ENCODE assay signal across 9 cellular contexts in genomic region chr10:89426230-89426868, GRCh38. TPM values are rescaled to one million over a fixed set of nuclear protein-coding genes. Genes with fewer than 3 reads are reported as not detected.
DNase-seq lines count a peak whose midpoint lies in the region; ATAC-seq, FAIRE-seq and TF ChIP-seq lines count a peak whose summit lies in the region.
"Had no signal": no experiment of that assay in that cellular context is flagged by ENCODE, and none has a peak within 500 bp of the region (broad histone marks: within the 10 kb centered on the region; RNA-seq: fewer than 3 reads in every experiment).

No MANE protein-coding gene starts in this region.

- no peak overlapping the region for H3K4me2 ChIP-seq in GM12878 (ENCODE audit: control insufficient read depth, insufficient read depth)

- TF ChIP-seq EP300 in GM12878 (IDR thresholded peaks at IDR 0.05; ENCODE audit: borderline replicate concordance in 1 of 2, control insufficient read depth in 1 of 2, low read depth in 2 of 2, low read length in 2 of 2), result no peak

- SMC1A ChIA-PET in GM12878 (lab: Charles Lee; ENCODE audit: uncharacterized antibody, unreplicated experiment), result interaction anchor here (0.6 to 2.0 kb wide), 3 partner anchors 38 to 182 kb away, joined by 3 to 6 read pairs (median 3); no protein-coding TSS in a partner anchor

- DNase-seq in AG10803 (ENCODE audit: low read depth) (peak; percentile 68), GM12891 (ENCODE audit: insufficient read length, low spot score) (no peak), NCI-H146 treated with DMSO at 0.1 percent for 48 hours (lab: John Stamatoyannopoulos, UW; ENCODE audit: unreplicated experiment) (peak; percentile 7), GM12878 (ENCODE audit: low read depth, low spot score) (no peak), iPS-NIHi11 (ENCODE audit: low spot score) (peak; percentile 68), posterior cingulate gyrus (no peak)
- no peak for DNase-seq in stimulated activated naive B cell treated with anti-CD40 and anti-IgM and Interleukin-4, amounts not matched to agents 10 μg/mL and 1 μg/mL and 100 μg/mL, for 72 hours

- no peaks in the 10 kb centered on the region for H3K4me1 ChIP-seq in GM12878 (ENCODE audit: control insufficient read depth, insufficient read depth, low read length)

- TF ChIP-seq POLR2A in GM12891 (IDR thresholded peaks at IDR 0.05; ENCODE audit: low read depth, low read length), result no peak
- no peak for TF ChIP-seq POLR2A in GM12878 (IDR thresholded peaks at IDR 0.05; ENCODE audit: low read depth, low read length)

- H3K4me3 Mint-ChIP-seq in stimulated activated naive B cell treated with anti-CD40 and anti-IgM and Interleukin-4, amounts not matched to agents 10 μg/mL and 1 μg/mL and 100 μg/mL, for 72 hours, result no peak overlapping the region
- H3K4me3 Mint-ChIP-seq: IgD-negative memory B cell had no signal

- no peaks in the 10 kb centered on the region for H3K27me3 ChIP-seq in GM12878 (replicated peaks in 1 of 2; ENCODE audit: control insufficient read depth in 2 of 2, insufficient read depth in 2 of 2, low read length in 1 of 2)

- no peaks in the 10 kb centered on the region for H4K20me1 ChIP-seq in GM12878 (ENCODE audit: control insufficient read depth, insufficient read depth)

- H3K27ac ChIP-seq in GM12878 (ENCODE audit: control insufficient read depth, insufficient read depth), result no peak overlapping the region

- no peaks in the 10 kb centered on the region for H3K79me2 ChIP-seq in GM12878 (ENCODE audit: control insufficient read depth, insufficient read depth, low read length)

- peaks cover 9 to 12% of the 10 kb centered on the region in 2 donors for H3K4me1 Mint-ChIP-seq in stimulated activated naive B cell treated with anti-CD40 and anti-IgM and Interleukin-4, amounts not matched to agents 10 μg/mL and 1 μg/mL and 100 μg/mL, for 72 hours

- RAD21 ChIA-PET in GM12878 (lab: Charles Lee; ENCODE audit: unreplicated experiment), result no interaction called here

- no peak overlapping the region for H3K27ac Mint-ChIP-seq in stimulated activated naive B cell treated with anti-CD40 and anti-IgM and Interleukin-4, amounts not matched to agents 10 μg/mL and 1 μg/mL and 100 μg/mL, for 72 hours
- H3K27ac Mint-ChIP-seq: IgD-negative memory B cell had no signal

- TF ChIP-seq RAD21 in GM12878 (IDR thresholded peaks at IDR 0.05; ENCODE audit: insufficient read depth, low read depth, low read length), result peak; percentile 86

- no peaks in the 10 kb centered on the region for H3K9me3 Mint-ChIP-seq in stimulated activated naive B cell treated with anti-CD40 and anti-IgM and Interleukin-4, amounts not matched to agents 10 μg/mL and 1 μg/mL and 100 μg/mL, for 72 hours
- H3K9me3 Mint-ChIP-seq: IgD-negative memory B cell had no signal

- WGBS in GM12878 (ENCODE audit: insufficient coverage, insufficient replicate concordance, low lambda C conversion rate, missing lambda C conversion rate), result 58% methylated on average over 5 of the region's 5 CpGs

- H3K9ac ChIP-seq in GM12878 (ENCODE audit: control insufficient read depth, insufficient read depth, low read length), result no peak overlapping the region

- ATAC-seq in GM12878 (peak; percentile 87), HG02938 (IDR thresholded peaks at IDR 0.05; ENCODE audit: unreplicated experiment) (no peak)
- peak; percentile 68 to 73 for ATAC-seq in stimulated activated naive B cell treated with anti-CD40 and anti-IgM and Interleukin-4, amounts not matched to agents 10 μg/mL and 1 μg/mL and 100 μg/mL, for 72 hours (replicated peaks)

- FAIRE-seq in GM12891 (lab: Jason Lieb, UNC), result peak; percentile 84
- peak; percentile 70 for FAIRE-seq in GM12878 (lab: Jason Lieb, UNC)

- no peaks in the 10 kb centered on the region for H3K27me3 Mint-ChIP-seq in stimulated activated naive B cell treated with anti-CD40 and anti-IgM and Interleukin-4, amounts not matched to agents 10 μg/mL and 1 μg/mL and 100 μg/mL, for 72 hours

- peaks cover 0 to 7% of the 10 kb centered on the region in 2 donors for H3K36me3 Mint-ChIP-seq in stimulated activated naive B cell treated with anti-CD40 and anti-IgM and Interleukin-4, amounts not matched to agents 10 μg/mL and 1 μg/mL and 100 μg/mL, for 72 hours
- H3K36me3 Mint-ChIP-seq: IgD-negative memory B cell had no signal

- in situ Hi-C loops in GM12878 (cut with MboI), result loop anchor here (10.0 kb wide), 1 partner anchor 128 kb away; no protein-coding TSS in a partner anchor

- TF ChIP-seq CTCF in AG10803 (conservative IDR thresholded peaks at IDR 0.05; ENCODE audit: low read length) (peak; percentile 92), GM12878 (IDR thresholded peaks at IDR 0.05 in 2 of 3, conservative IDR thresholded peaks at IDR 0.05 in 1 of 3; ENCODE audit: control insufficient read depth in 2 of 3, extremely low read depth in 1 of 3, insufficient read depth in 1 of 3, low read depth in 3 of 3, low read length in 3 of 3) (peak; percentile 66 to 85 (median 79); a peak in 4 of 6 replicates)

- no TSS peak for BruUV-seq in GM12878 (replicated peaks; lab: Mats Ljungman, UMichigan)

- intact Hi-C loops in GM12878 (cut with micrococcal nuclease; ENCODE audit: unreplicated experiment), result loop anchor here (1.0 to 10.0 kb wide), 3 partner anchors 138 to 368 kb away; partner anchors contain the start of gene KIF20B
- intact Hi-C loops in posterior cingulate gyrus (cut with DNase I), result loop anchor here (2.0 to 10.0 kb wide), 4 partner anchors 138 to 1446 kb away; partner anchors contain the start of genes KIF20B, PANK1 and RPP30

- POLR2A ChIA-PET in GM12878 (lab: Charles Lee), result no interaction called here

- CTCF ChIA-PET in GM12878 (lab: Yijun Ruan, JAX), result interaction anchor here (0.9 to 1.8 kb wide), 4 partner anchors 8 to 180 kb away, joined by 3 to 5 read pairs (median 4); no protein-coding TSS in a partner anchor

- no peaks in the 10 kb centered on the region for H3K9me3 ChIP-seq in GM12878 (replicated peaks; ENCODE audit: control insufficient read depth, insufficient read depth, low read length)

- no peak overlapping the region for H2AFZ ChIP-seq in GM12878 (ENCODE audit: control insufficient read depth, low read depth, low read length)

- H3K4me3 ChIP-seq in AG10803 (ENCODE audit: low read length) (no peak overlapping the region), GM12878 (no peak overlapping the region)

- no peaks in the 10 kb centered on the region; a peak in 1 of 4 replicates for H3K36me3 ChIP-seq in GM12878 (ENCODE audit: control insufficient read depth in 2 of 2, insufficient read depth in 2 of 2, low read length in 1 of 2)

RNA-seq across cellular contexts. Expression of gene IFIT5, which starts 12.0 kb away (rescaled TPM):
- 4.2 TPM for polyA plus RNA-seq in GM12891 (2012; ENCODE audit: low read depth, missing spikeins)
- total RNA-seq in GM12878 (2013; cell fraction: nucleolus; rRNA removed), result 21.6 and 21.7 TPM in 2 replicates
- 12.1 and 16.4 TPM in 2 replicates for total RNA-seq in GM12878 (2014; rRNA removed)
- 15.4 and 17.2 TPM in 2 replicates for total RNA-seq in GM12878 (2014; rRNA removed; fragmentation: Illumina TruSeq; extraction: Trizol)
- 11.0 and 12.5 TPM in 2 replicates for total RNA-seq in GM12878 (2021)
- 3.0 TPM for polyA plus RNA-seq in GM12878 (2011; ENCODE audit: low read depth)
- polyA plus RNA-seq in GM12878 (2011; rRNA removed), result 17.0 and 27.6 TPM in 2 replicates
- polyA plus RNA-seq in GM12878 (2011; cell fraction: cytosol; rRNA removed), result 6.0 and 6.9 TPM in 2 replicates
- 6.8 and 8.1 TPM in 2 replicates for polyA plus RNA-seq in GM12878 (2011; cell fraction: nucleus; rRNA removed)
- 5.0 and 7.4 TPM in 2 replicates for polyA plus RNA-seq in GM12878 (2012)
- polyA plus RNA-seq in GM12878 (2014; fragmentation: Illumina TruSeq; extraction: Trizol), result 11.4 and 14.7 TPM in 2 replicates
- 1 to 10 TPM; 5.9 to 8.3 TPM for polyA plus RNA-seq in GM12878 (2014; fragmentation: Nextera tagmentation; extraction: Ambion mirVana)
- polyA plus RNA-seq in GM12878 (2014; rRNA removed), result 6.6 and 8.6 TPM in 2 replicates
- 1 to 10 TPM; 8.6 to 9.9 TPM for polyA plus RNA-seq in GM12878 (2016; fragmentation: Nextera tagmentation; extraction: Ambion mirVana)
- polyA minus RNA-seq in GM12878 (2011; rRNA and poly(A)+ RNA removed), result 13.3 and 18.4 TPM in 2 replicates
- polyA minus RNA-seq in GM12878 (2011; cell fraction: cytosol; rRNA and poly(A)+ RNA removed), result 7.8 and 9.4 TPM in 2 replicates
- 14.4 and 16.4 TPM in 2 replicates for polyA minus RNA-seq in GM12878 (2011; cell fraction: nucleus; rRNA and poly(A)+ RNA removed)

RNA-seq across cellular contexts. Expression of gene IFIT1, which starts 33.9 kb away (rescaled TPM):
- polyA plus RNA-seq in GM12891 (2012; ENCODE audit: low read depth, missing spikeins), result 15.8 TPM
- total RNA-seq in GM12878 (2013; cell fraction: nucleolus; rRNA removed), result 2.5 and 3.2 TPM in 2 replicates
- total RNA-seq in GM12878 (2014; rRNA removed) (19.7 and 29.8 TPM in 2 replicates), GM12878 (2014; rRNA removed; fragmentation: Illumina TruSeq; extraction: Trizol) (32.0 and 39.2 TPM in 2 replicates), GM12878 (2021) (18.8 and 22.5 TPM in 2 replicates)
- 18.2 TPM for polyA plus RNA-seq in GM12878 (2011; ENCODE audit: low read depth)
- polyA plus RNA-seq in GM12878 (2011; rRNA removed) (23.4 and 36.6 TPM in 2 replicates), GM12878 (2014; fragmentation: Illumina TruSeq; extraction: Trizol) (31.5 and 44.4 TPM in 2 replicates), GM12878 (2014; fragmentation: Nextera tagmentation; extraction: Ambion mirVana) (10 to 100 TPM; 28.9 to 37.2 TPM), GM12878 (2014; rRNA removed) (17.5 and 21.3 TPM in 2 replicates), GM12878 (2016; fragmentation: Nextera tagmentation; extraction: Ambion mirVana) (10 to 100 TPM; 13.9 to 16.1 TPM)
- 6.9 and 8.8 TPM in 2 replicates for polyA plus RNA-seq in GM12878 (2011; cell fraction: cytosol; rRNA removed)
- polyA plus RNA-seq in GM12878 (2011; cell fraction: nucleus; rRNA removed), result 9.0 and 10.0 TPM in 2 replicates
- 16.1 and 18.3 TPM in 2 replicates for polyA plus RNA-seq in GM12878 (2012)
- 6.9 and 8.9 TPM in 2 replicates for polyA minus RNA-seq in GM12878 (2011; rRNA and poly(A)+ RNA removed)
- 3.3 and 4.0 TPM in 2 replicates for polyA minus RNA-seq in GM12878 (2011; cell fraction: cytosol; rRNA and poly(A)+ RNA removed)
- polyA minus RNA-seq in GM12878 (2011; cell fraction: nucleus; rRNA and poly(A)+ RNA removed), result 2.1 and 3.2 TPM in 2 replicates

RNA-seq across cellular contexts. Expression of gene IFIT1B, which starts 48.5 kb away (rescaled TPM):
- not detected for polyA plus RNA-seq in GM12891 (2012; ENCODE audit: low read depth, missing spikeins)
- total RNA-seq in GM12878 (2013; cell fraction: nucleolus; rRNA removed), result not detected in 2 replicates
- not detected in 2 replicates for total RNA-seq in GM12878 (2014; rRNA removed)
- total RNA-seq in GM12878 (2014; rRNA removed; fragmentation: Illumina TruSeq; extraction: Trizol), result not detected in 2 replicates
- total RNA-seq in GM12878 (2021), result not detected in 2 replicates
- polyA plus RNA-seq in GM12878 (2011; ENCODE audit: low read depth), result not detected
- not detected in 2 replicates for polyA plus RNA-seq in GM12878 (2011; rRNA removed)
- polyA plus RNA-seq in GM12878 (2011; cell fraction: cytosol; rRNA removed), result not detected in 2 replicates
- polyA plus RNA-seq in GM12878 (2011; cell fraction: nucleus; rRNA removed), result not detected in 2 replicates
- polyA plus RNA-seq in GM12878 (2012), result not detected in 2 replicates
- polyA plus RNA-seq in GM12878 (2014; fragmentation: Illumina TruSeq; extraction: Trizol), result 0.17 TPM in 1 of 2 replicates, not detected in the other
- polyA plus RNA-seq in GM12878 (2014; fragmentation: Nextera tagmentation; extraction: Ambion mirVana), result under 1 TPM in 1 of 2 experiments, not detected in 1; 0.04 TPM
- polyA plus RNA-seq in GM12878 (2014; rRNA removed), result not detected in 2 replicates
- polyA plus RNA-seq in GM12878 (2016; fragmentation: Nextera tagmentation; extraction: Ambion mirVana), result not detected
- polyA minus RNA-seq in GM12878 (2011; rRNA and poly(A)+ RNA removed), result 0.15 TPM in 1 of 2 replicates, not detected in the other
- not detected in 2 replicates for polyA minus RNA-seq in GM12878 (2011; cell fraction: cytosol; rRNA and poly(A)+ RNA removed)
- not detected in 2 replicates for polyA minus RNA-seq in GM12878 (2011; cell fraction: nucleus; rRNA and poly(A)+ RNA removed)
- polyA plus RNA-seq: IgD-negative memory B cell had no signal

Comparison
In these comparisons a context has a peak if more than half of its experiments do, and no peak if none do; other contexts are left out.
1. DNase-seq: peak in AG10803 (single experiment), NCI-H146 treated with DMSO at 0.1 percent for 48 hours (single experiment) and iPS-NIHi11 (single experiment); none in GM12891 (single experiment), GM12878 (single experiment), stimulated activated naive B cell treated with anti-CD40 and anti-IgM and Interleukin-4, amounts not matched to agents 10 μg/mL and 1 μg/mL and 100 μg/mL, for 72 hours (single experiment) and posterior cingulate gyrus (0 of 10).